8 cellular contexts compared by ENCODE assay signal in genomic region chr1:46184920-46185658, GRCh38. TPM values are rescaled to one million over a fixed set of nuclear protein-coding genes. Genes with fewer than 3 reads are reported as not detected.
DNase-seq lines count a peak whose midpoint lies in the region; ATAC-seq and TF ChIP-seq lines count a peak whose summit lies in the region.
"Had no signal": no experiment of that assay in that cellular context is flagged by ENCODE, and none has a peak within 500 bp of the region (broad histone marks: within the 10 kb centered on the region; RNA-seq: fewer than 3 reads in every experiment).

No MANE protein-coding gene starts in this region.

- H3K4me3 Mint-ChIP-seq in CD8-positive, alpha-beta T cell = no peak overlapping the region
- no peak overlapping the region for H3K4me3 Mint-ChIP-seq in T-helper 17 cell

- WGBS in psoas muscle, 3 donors = 64 to 68% (median 67%) methylated on average over 7 of the region's 7 CpGs

- H3K4me1 ChIP-seq in CD8-positive, alpha-beta T cell (ENCODE audit: insufficient read depth, low read length) = peaks cover 10% of the 10 kb centered on the region
- H3K4me1 ChIP-seq in psoas muscle (peaks cover 18% of the 10 kb centered on the region), HAP-1 (no peaks in the 10 kb centered on the region)

- intact Hi-C loops in CD8-positive, alpha-beta T cell (cut with DNase I, micrococcal nuclease) = no loop called here
- intact Hi-C loops in psoas muscle (cut with DNase I) = no loop called here

- in situ Hi-C loops in HAP-1 (cut with MboI; ENCODE audit: low sequenced_read_pairs) = no loop called here

- no peak for DNase-seq in CD8-positive, alpha-beta T cell
- peak; percentile 38 for DNase-seq in activated T-cell treated with anti-CD3 and anti-CD28 coated beads for 4 hours
- no peak for DNase-seq in psoas muscle
- no peak for DNase-seq in GM20000 (ENCODE audit: low spot score)
- no peak for DNase-seq in HAP-1 (ENCODE audit: low spot score in 2 of 2)
- DNase-seq in T-helper 17 cell = no peak
- DNase-seq: COR-L47, SJCRH30 had no signal

- H3K4me3 ChIP-seq in CD8-positive, alpha-beta T cell (ENCODE audit: low read depth, low read length) = no peak overlapping the region
- no peak overlapping the region for H3K4me3 ChIP-seq in psoas muscle
- no peak overlapping the region for H3K4me3 ChIP-seq in HAP-1
- H3K4me3 ChIP-seq: SJCRH30 had no signal

- ATAC-seq in CD8-positive, alpha-beta T cell = peak; percentile 69
- no peak for ATAC-seq in psoas muscle
- no peak for ATAC-seq in T-helper 17 cell

- H3K9me3 ChIP-seq in CD8-positive, alpha-beta T cell (ENCODE audit: low read length) = no peaks in the 10 kb centered on the region
- no peaks in the 10 kb centered on the region for H3K9me3 ChIP-seq in psoas muscle
- no peaks in the 10 kb centered on the region for H3K9me3 ChIP-seq in HAP-1
- no peaks in the 10 kb centered on the region for H3K9me3 ChIP-seq in T-helper 17 cell (ENCODE audit: control insufficient read depth, low read length, poor library complexity, severe bottlenecking)
- H3K9me3 ChIP-seq: SJCRH30 had no signal

- peaks cover 15% of the 10 kb centered on the region for H3K4me1 Mint-ChIP-seq in CD8-positive, alpha-beta T cell (ENCODE audit: low read depth)
- peaks cover 16% of the 10 kb centered on the region for H3K4me1 Mint-ChIP-seq in T-helper 17 cell

- TF ChIP-seq CTCF in CD8-positive, alpha-beta T cell (IDR thresholded peaks at IDR 0.05) = no peak
- TF ChIP-seq CTCF in psoas muscle (IDR thresholded peaks at IDR 0.05) (no peak), GM20000 (IDR thresholded peaks at IDR 0.05; ENCODE audit: extremely low read depth, missing control alignments) (no peak)

- no peaks in the 10 kb centered on the region for H3K27me3 Mint-ChIP-seq in CD8-positive, alpha-beta T cell (ENCODE audit: low read depth)
- no peaks in the 10 kb centered on the region for H3K27me3 Mint-ChIP-seq in T-helper 17 cell

- POLR2A ChIA-PET in CD8-positive, alpha-beta T cell (lab: Charles Lee) = no interaction called here

- H3K36me3 ChIP-seq in CD8-positive, alpha-beta T cell (ENCODE audit: insufficient read depth, low read length) = no peaks in the 10 kb centered on the region
- H3K36me3 ChIP-seq in psoas muscle (ENCODE audit: insufficient read depth in 1 of 2, low read depth in 1 of 2) = peaks cover 0 to 30% of the 10 kb centered on the region in 2 donors
- H3K36me3 ChIP-seq in HAP-1 (replicated peaks) = no peaks in the 10 kb centered on the region

- H3K27me3 ChIP-seq in CD8-positive, alpha-beta T cell (ENCODE audit: insufficient read depth, low read length) = no peaks in the 10 kb centered on the region
- H3K27me3 ChIP-seq in psoas muscle (ENCODE audit: insufficient read depth in 3 of 3, low read length in 2 of 3) (no peaks in the 10 kb centered on the region), HAP-1 (ENCODE audit: low read depth) (no peaks in the 10 kb centered on the region)
- H3K27me3 ChIP-seq: SJCRH30 had no signal

- H3K27ac ChIP-seq in CD8-positive, alpha-beta T cell (ENCODE audit: low read depth, low read length) = no peak overlapping the region
- H3K27ac ChIP-seq in psoas muscle = peak overlapping the region; percentile 83
- H3K27ac ChIP-seq: SJCRH30 had no signal

- CTCF ChIA-PET in CD8-positive, alpha-beta T cell (lab: Charles Lee) = interaction anchor here (10.9 kb wide), 1 partner anchor 148 kb away, joined by 207 read pairs; no protein-coding TSS in a partner anchor

- H3K9me3 Mint-ChIP-seq in CD8-positive, alpha-beta T cell = no peaks in the 10 kb centered on the region

- H3K27ac Mint-ChIP-seq in CD8-positive, alpha-beta T cell = peak overlapping the region; percentile 67
- no peak overlapping the region for H3K27ac Mint-ChIP-seq in T-helper 17 cell

- H3K36me3 Mint-ChIP-seq in CD8-positive, alpha-beta T cell = peaks cover 22% of the 10 kb centered on the region
- no peaks in the 10 kb centered on the region for H3K36me3 Mint-ChIP-seq in T-helper 17 cell (ENCODE audit: low read depth)

RNA-seq across cellular contexts. Expression of gene P3R3URF, which starts 8.8 kb away (rescaled TPM):
- not detected for total RNA-seq in CD8-positive, alpha-beta T cell
- total RNA-seq in psoas muscle (not detected), T-helper 17 cell (not detected)
- not detected for polyA plus RNA-seq in psoas muscle
- total RNA-seq: SJCRH30 had no signal

RNA-seq across cellular contexts. Expression of gene TSPAN1, which starts 10.2 kb away (rescaled TPM):
- not detected for total RNA-seq in CD8-positive, alpha-beta T cell
- total RNA-seq in psoas muscle (1 to 10 TPM; 1.2 to 5.0 (median 3.0) TPM), T-helper 17 cell (not detected)
- polyA plus RNA-seq in psoas muscle = 10 to 100 TPM in 1 of 3 donors, 1 to 10 TPM in 2; 4.0 to 14.7 (median 4.5) TPM
- total RNA-seq: SJCRH30 had no signal

RNA-seq across cellular contexts. Expression of gene POMGNT1, which starts 13.1 kb away (rescaled TPM):
- total RNA-seq in CD8-positive, alpha-beta T cell = 10 to 100 TPM; 20.3 to 23.4 TPM
- total RNA-seq in psoas muscle = 100 to 1,000 TPM in 1 of 4 donors, 10 to 100 TPM in 3; 73.5 to 100 (median 87.6) TPM
- 10 to 100 TPM; 63.1 to 89.5 (median 81.1) TPM for polyA plus RNA-seq in psoas muscle
- total RNA-seq in T-helper 17 cell = 10 to 100 TPM; 33.8 to 39.3 TPM

RNA-seq across cellular contexts. Expression of gene LURAP1, which starts 18.0 kb away (rescaled TPM):
- total RNA-seq in CD8-positive, alpha-beta T cell = not detected
- total RNA-seq in psoas muscle (under 1 TPM; 0.29 to 0.77 (median 0.64) TPM), T-helper 17 cell (not detected)
- 1 to 10 TPM in 1 of 3 donors, under 1 TPM in 2; 0.25 to 1.6 (median 0.28) TPM for polyA plus RNA-seq in psoas muscle

RNA-seq across cellular contexts. Expression of gene PIK3R3, which starts 52.7 kb away (rescaled TPM):
- under 1 TPM; 0.71 to 0.94 TPM for total RNA-seq in CD8-positive, alpha-beta T cell
- total RNA-seq in psoas muscle (10 to 100 TPM; 17.3 to 24.2 (median 21.2) TPM), T-helper 17 cell (under 1 TPM; 0.32 to 0.47 TPM)
- polyA plus RNA-seq in psoas muscle = 10 to 100 TPM in 2 of 3 donors, 1 to 10 TPM in 1; 6.7 to 17.4 (median 16.7) TPM
